ENCODE assay signal across 25 cellular contexts in genomic region chr9:34246453-34246852, GRCh38.
A peak's percentile ranks its signal among the peaks of the same experiment; 100 is the strongest.
DNase-seq lines count a peak whose midpoint lies in the region; ATAC-seq lines count a peak whose summit lies in the region.
"Had no signal": no experiment of that assay in that cellular context is flagged by ENCODE, and none has a peak within 500 bp of the region (broad histone marks: within the 10 kb centered on the region; RNA-seq: fewer than 3 reads in every experiment).

No MANE protein-coding gene starts in this region.

- ATAC-seq in activated naive CD8-positive, alpha-beta T cell treated with anti-CD3 and anti-CD28 coated beads, Interleukin-2, amount 50 U/mL, for 24 hours: peak; percentile 40
- no peak for ATAC-seq in T-cell (replicated peaks in 1 of 4)
- no peak for ATAC-seq in GM18870 (IDR thresholded peaks at IDR 0.05; ENCODE audit: unreplicated experiment)

- no peaks in the 10 kb centered on the region for H3K79me2 ChIP-seq in trophoblast cell (ENCODE audit: control insufficient read depth, insufficient read depth, low read length, poor library complexity)

- 100% methylated on average over 1 of the region's 2 CpGs for WGBS in trophoblast cell (ENCODE audit: extremely low coverage, insufficient coverage, insufficient read length)

- no peak overlapping the region for H2AK5ac ChIP-seq in trophoblast cell (ENCODE audit: low read length)

- H3K14ac ChIP-seq in trophoblast cell (ENCODE audit: low read length): no peak overlapping the region

- peaks cover 22% of the 10 kb centered on the region for H3K36me3 Mint-ChIP-seq in activated naive CD4-positive, alpha-beta T cell treated with anti-CD3 and anti-CD28 coated beads for 36 hours (ENCODE audit: low read depth)
- peaks cover 42% of the 10 kb centered on the region for H3K36me3 Mint-ChIP-seq in activated naive CD8-positive, alpha-beta T cell treated with anti-CD3 and anti-CD28 coated beads, Interleukin-2, amount 50 U/mL, for 24 hours (ENCODE audit: low read depth)
- peaks cover 40% of the 10 kb centered on the region for H3K36me3 Mint-ChIP-seq in T-cell

- no peak overlapping the region for H3K4me2 ChIP-seq in trophoblast cell (ENCODE audit: low read length)

- H3K9me3 ChIP-seq in trophoblast cell (ENCODE audit: insufficient read depth, low read depth, low read length): no peaks in the 10 kb centered on the region
- H3K9me3 ChIP-seq: adrenal gland, MG63, prostate gland, suprapubic skin had no signal

- peaks cover 46 to 57% of the 10 kb centered on the region in 2 experiments for H3K36me3 ChIP-seq in trophoblast cell (ENCODE audit: control insufficient read depth in 1 of 2, insufficient read depth in 2 of 2, low read length in 2 of 2)
- H3K36me3 ChIP-seq: prostate gland had no signal

- CTCF ChIA-PET in activated naive CD4-positive, alpha-beta T cell treated with anti-CD3 and anti-CD28 coated beads for 36 hours (lab: Charles Lee): no interaction called here
- CTCF ChIA-PET in T-cell (lab: Charles Lee): no interaction called here

- no peak overlapping the region for H2AFZ ChIP-seq in trophoblast cell (ENCODE audit: insufficient read depth, low read length, poor library complexity)

- peak overlapping the region; percentile 18 for H3K27ac Mint-ChIP-seq in activated naive CD4-positive, alpha-beta T cell treated with anti-CD3 and anti-CD28 coated beads for 36 hours
- no peak overlapping the region for H3K27ac Mint-ChIP-seq in activated naive CD8-positive, alpha-beta T cell treated with anti-CD3 and anti-CD28 coated beads, Interleukin-2, amount 50 U/mL, for 24 hours
- peak overlapping the region in 1 of 2 donors; percentile 72 for H3K27ac Mint-ChIP-seq in T-cell
- H3K27ac Mint-ChIP-seq: dendritic cell treated with granulocyte-macrophage colony-stimulating factor and Interleukin-4, amounts not matched to agents 40 ng/mL and 50 ng/mL, for 4 days had no signal

- no peak overlapping the region for H3K4me3 ChIP-seq in trophoblast cell (ENCODE audit: low read depth, low read length)
- H3K4me3 ChIP-seq: adrenal gland, MG63, prostate gland, suprapubic skin had no signal

- H3K4ac ChIP-seq in trophoblast cell (ENCODE audit: low read depth, low read length): no peak overlapping the region

- H2BK5ac ChIP-seq in trophoblast cell (ENCODE audit: low read depth, low read length, poor library complexity): no peak overlapping the region

- H4K8ac ChIP-seq in trophoblast cell (ENCODE audit: low read depth, low read length): no peak overlapping the region

- no peaks in the 10 kb centered on the region for H3K27me3 Mint-ChIP-seq in activated naive CD4-positive, alpha-beta T cell treated with anti-CD3 and anti-CD28 coated beads for 36 hours (ENCODE audit: low read depth)
- H3K27me3 Mint-ChIP-seq in activated naive CD8-positive, alpha-beta T cell treated with anti-CD3 and anti-CD28 coated beads, Interleukin-2, amount 50 U/mL, for 24 hours: no peaks in the 10 kb centered on the region
- H3K27me3 Mint-ChIP-seq in T-cell: no peaks in the 10 kb centered on the region
- H3K27me3 Mint-ChIP-seq: dendritic cell treated with granulocyte-macrophage colony-stimulating factor and Interleukin-4, amounts not matched to agents 40 ng/mL and 50 ng/mL, for 4 days had no signal

- no peaks in the 10 kb centered on the region for H3K4me1 ChIP-seq in trophoblast cell (ENCODE audit: control insufficient read depth in 1 of 2, insufficient read depth in 2 of 2, low read length in 2 of 2)
- H3K4me1 ChIP-seq: suprapubic skin had no signal

- POLR2A ChIA-PET in T-cell (lab: Charles Lee): no interaction called here

- DNase-seq in activated naive CD4-positive, alpha-beta T cell treated with anti-CD3 and anti-CD28 coated beads for 36 hours: no peak
- DNase-seq in activated naive CD4-positive, alpha-beta T cell treated with Interleukin-2 at 50 U/mL for 16 hours: no peak
- peak; percentile 24 for DNase-seq in M059J (ENCODE audit: low read depth)
- DNase-seq in activated naive CD8-positive, alpha-beta T cell treated with anti-CD3 and anti-CD28 coated beads, Interleukin-2, amount 50 U/mL, for 24 hours: no peak
- DNase-seq in trophoblast cell: no peak
- DNase-seq in T-cell: no peak
- DNase-seq in NCI-H187 (lab: John Stamatoyannopoulos, UW): no peak
- DNase-seq: ACHN; activated CD4-positive, alpha-beta T cell treated with anti-CD3 and anti-CD28 coated beads, Interleukin-2, amount 50 U/mL, for 4 hours; activated T-cell treated with anti-CD3 and anti-CD28 coated beads for 4 hours; adrenal gland; DMS 273 treated with DMSO at 0.1 percent for 48 hours; hypothalamus; MG63; midbrain; NCI-H446; SHP77; stimulated activated CD4-positive, alpha-beta T cell treated with anti-CD3 and anti-CD28 coated beads, Interleukin-12 subunit alpha, Interleukin-12 subunit beta, amount 100 ng/mL, for 4 hours; stimulated activated CD8-positive, alpha-beta memory T cell treated with anti-CD3 and anti-CD28 coated beads, Interleukin-4, amount 100 ng/mL, for 48 hours; T-helper 1 cell had no signal

- no peak overlapping the region for H3K23ac ChIP-seq in trophoblast cell (ENCODE audit: low read length)

- H4K91ac ChIP-seq in trophoblast cell (ENCODE audit: low read depth, low read length): no peak overlapping the region

- no peak overlapping the region for H3K4me3 Mint-ChIP-seq in activated naive CD4-positive, alpha-beta T cell treated with anti-CD3 and anti-CD28 coated beads for 36 hours
- H3K4me3 Mint-ChIP-seq in activated naive CD8-positive, alpha-beta T cell treated with anti-CD3 and anti-CD28 coated beads, Interleukin-2, amount 50 U/mL, for 24 hours: no peak overlapping the region
- H3K4me3 Mint-ChIP-seq in T-cell: no peak overlapping the region
- H3K4me3 Mint-ChIP-seq: dendritic cell treated with granulocyte-macrophage colony-stimulating factor and Interleukin-4, amounts not matched to agents 40 ng/mL and 50 ng/mL, for 4 days had no signal

- H2BK12ac ChIP-seq in trophoblast cell (ENCODE audit: low read length): no peak overlapping the region

- no peak overlapping the region for H2BK120ac ChIP-seq in trophoblast cell (ENCODE audit: insufficient read depth, low read length, poor library complexity)

- no peak overlapping the region for H4K12ac ChIP-seq in trophoblast cell (ENCODE audit: low read depth, low read length)

- H3K27ac ChIP-seq in trophoblast cell (ENCODE audit: low read depth, low read length): no peak overlapping the region
- H3K27ac ChIP-seq: adrenal gland, C4-2B, prostate gland, suprapubic skin had no signal

- no peaks in the 10 kb centered on the region for H3K79me1 ChIP-seq in trophoblast cell (ENCODE audit: low read length)

- intact Hi-C loops in activated naive CD4-positive, alpha-beta T cell treated with anti-CD3 and anti-CD28 coated beads for 36 hours (cut with micrococcal nuclease): no loop called here

- peak overlapping the region; percentile 40 for H3K9ac ChIP-seq in trophoblast cell (ENCODE audit: low read length)

- no peaks in the 10 kb centered on the region for H3K27me3 ChIP-seq in trophoblast cell (ENCODE audit: insufficient read depth, low read length)
- H3K27me3 ChIP-seq: adrenal gland, MG63, suprapubic skin had no signal

- H3K4me1 Mint-ChIP-seq in activated naive CD4-positive, alpha-beta T cell treated with anti-CD3 and anti-CD28 coated beads for 36 hours (ENCODE audit: low read depth): peaks cover 10% of the 10 kb centered on the region
- H3K4me1 Mint-ChIP-seq in activated naive CD8-positive, alpha-beta T cell treated with anti-CD3 and anti-CD28 coated beads, Interleukin-2, amount 50 U/mL, for 24 hours: peaks cover 9% of the 10 kb centered on the region
- peaks cover 6 to 15% (median 7%) of the 10 kb centered on the region in 3 donors for H3K4me1 Mint-ChIP-seq in T-cell

- H3K9me3 Mint-ChIP-seq in activated naive CD4-positive, alpha-beta T cell treated with anti-CD3 and anti-CD28 coated beads for 36 hours: no peaks in the 10 kb centered on the region
- no peaks in the 10 kb centered on the region for H3K9me3 Mint-ChIP-seq in activated naive CD8-positive, alpha-beta T cell treated with anti-CD3 and anti-CD28 coated beads, Interleukin-2, amount 50 U/mL, for 24 hours
- no peaks in the 10 kb centered on the region for H3K9me3 Mint-ChIP-seq in T-cell
- H3K9me3 Mint-ChIP-seq: dendritic cell treated with granulocyte-macrophage colony-stimulating factor and Interleukin-4, amounts not matched to agents 40 ng/mL and 50 ng/mL, for 4 days had no signal

- no peak overlapping the region for H3K18ac ChIP-seq in trophoblast cell (ENCODE audit: low read length)
